ENCODE assay signal across 30 cellular contexts in the genomic region with DNA sequence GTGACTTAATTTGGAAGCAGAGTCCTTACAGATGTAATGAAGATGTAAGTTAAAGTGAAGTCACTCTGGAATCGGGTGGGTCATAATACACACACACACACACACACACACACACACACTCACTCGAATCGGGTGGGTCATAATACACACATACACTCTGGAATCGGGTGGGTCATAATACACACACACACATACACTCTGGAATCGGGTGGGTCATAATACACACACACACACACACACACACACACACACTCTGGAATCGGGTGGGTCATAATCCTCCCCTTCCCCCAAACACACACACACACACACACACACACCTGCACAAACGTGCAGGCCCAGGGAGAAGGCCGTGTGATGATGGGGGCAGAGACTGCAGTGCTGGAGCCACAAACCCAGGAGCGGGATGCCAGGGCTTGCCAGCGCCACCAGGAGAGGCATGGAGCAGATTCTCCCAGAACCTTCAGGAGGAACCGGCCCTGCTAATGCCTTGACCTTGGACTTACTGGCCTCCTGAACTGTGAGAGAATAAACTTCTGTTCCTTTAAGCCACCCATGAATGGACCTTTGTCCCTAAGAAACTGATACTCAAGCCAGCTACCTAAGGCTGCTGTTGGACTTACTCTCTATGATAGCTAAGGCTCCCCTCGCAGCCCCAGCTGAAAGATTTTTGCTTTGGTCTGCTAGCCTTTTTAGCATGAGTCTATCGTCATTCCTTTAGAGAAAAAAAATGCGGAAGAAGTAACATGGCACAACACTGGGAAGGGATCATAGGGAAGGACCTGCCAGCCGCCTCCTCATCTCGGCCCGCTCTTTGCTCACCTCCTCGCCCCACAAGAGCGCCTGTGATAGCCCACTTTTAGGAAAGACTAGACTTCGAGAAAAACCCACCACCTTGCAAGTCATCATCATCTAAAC.
A peak's percentile ranks its signal among the peaks of the same experiment; 100 is the strongest.
DNase-seq lines count a peak whose midpoint lies in the region; ATAC-seq and TF ChIP-seq lines count a peak whose summit lies in the region.
"Had no signal": no experiment of that assay in that cellular context is flagged by ENCODE, and none has a peak within 500 bp of the region (broad histone marks: within the 10 kb centered on the region; RNA-seq: fewer than 3 reads in every experiment).

No MANE protein-coding gene starts in this region.

- H4K8ac ChIP-seq in IMR-90 (ENCODE audit: low read depth in 2 of 2, low read length in 2 of 2), result no peak overlapping the region

- H2AK5ac ChIP-seq in IMR-90 (ENCODE audit: low read depth, low read length), result peak overlapping the region; percentile 12; the same call in 1 of the 2 replicates

- H3K23ac ChIP-seq in IMR-90 (ENCODE audit: low read depth, low read length), result no peak overlapping the region

- H2BK20ac ChIP-seq in IMR-90 (ENCODE audit: low read depth, low read length), result 0 out of 2 replicates have a peak overlapping the region, but pooled peaks have one; percentile 21

- H4K91ac ChIP-seq in IMR-90 (ENCODE audit: insufficient read depth, low read depth, low read length), result peak overlapping the region; percentile 24; the same call in 1 of the 2 replicates

- H3K9me1 ChIP-seq in IMR-90 (ENCODE audit: insufficient read depth, low read length), result peaks cover 51% of the 10 kb centered on the region

- no TSS peak for BruUV-seq in IMR-90 (replicated peaks; lab: Mats Ljungman, UMichigan)

- H3K4ac ChIP-seq in IMR-90 (ENCODE audit: low read depth, low read length), result no peak overlapping the region; the same call in 1 of the 2 replicates

- H2BK120ac ChIP-seq in IMR-90 (ENCODE audit: low read depth, low read length), result no peak overlapping the region

- H3K4me3 Mint-ChIP-seq in nephron progenitor cell, result no peak overlapping the region
- H3K4me3 Mint-ChIP-seq: activated CD8-positive, alpha-beta T cell treated with anti-CD3 and anti-CD28 coated beads for 36 hours; activated naive CD8-positive, alpha-beta T cell treated with anti-CD3 and anti-CD28 coated beads, Interleukin-2, amount 10 ng/mL, durations not matched to agents 7 days and 5 days had no signal

- no peak overlapping the region for H3K56ac ChIP-seq in IMR-90 (ENCODE audit: extremely low read depth, insufficient read depth, low read length)

- H3K79me1 ChIP-seq in IMR-90 (ENCODE audit: low read depth in 1 of 2, low read length in 2 of 2), result peaks cover 66 to 82% of the 10 kb centered on the region in 2 experiments

- TF ChIP-seq CTCF in IMR-90 (conservative IDR thresholded peaks at IDR 0.05; ENCODE audit: low read depth, low read length) (no peak), nephron progenitor cell (IDR thresholded peaks at IDR 0.05) (no peak)

- TF ChIP-seq RAD21 in IMR-90 (IDR thresholded peaks at IDR 0.05; ENCODE audit: low read length), result no peak

- H3K4me1 ChIP-seq in IMR-90 (ENCODE audit: control insufficient read depth, insufficient read depth, low read length), result peaks cover 15% of the 10 kb centered on the region
- H3K4me1 ChIP-seq: prostate gland had no signal

- H4K5ac ChIP-seq in IMR-90 (ENCODE audit: low read depth, low read length), result no peak overlapping the region

- CTCF ChIA-PET in IMR-90 (lab: Yijun Ruan, JAX), result no interaction called here

- POLR2A ChIA-PET in IMR-90 (lab: Charles Lee; ENCODE audit: unreplicated experiment), result no interaction called here

- H3K27ac Mint-ChIP-seq in nephron progenitor cell, result peak overlapping the region; percentile 95
- H3K27ac Mint-ChIP-seq: activated CD8-positive, alpha-beta T cell treated with anti-CD3 and anti-CD28 coated beads for 36 hours; activated naive CD8-positive, alpha-beta T cell treated with anti-CD3 and anti-CD28 coated beads, Interleukin-2, amount 10 ng/mL, durations not matched to agents 7 days and 5 days had no signal

- WGBS in IMR-90 (ENCODE audit: extremely low coverage in 2 of 2, insufficient read length in 1 of 2), 2 experiments, result 100% methylated on average over 5 of the region's 20 CpGs; no CpG with 5 or more reads in 1 of the 2 experiments

- no peak overlapping the region for H2AK9ac ChIP-seq in IMR-90 (replicated peaks; ENCODE audit: low read depth, low read length, poor library complexity)

- H3K9me3 ChIP-seq in IMR-90 (ENCODE audit: control insufficient read depth, insufficient read depth, low read length), result no peaks in the 10 kb centered on the region
- H3K9me3 ChIP-seq: Caco-2, heart left ventricle, MG63, prostate gland had no signal

- H3K27me3 ChIP-seq in IMR-90 (ENCODE audit: control insufficient read depth, insufficient read depth, low read length), result no peaks in the 10 kb centered on the region
- H3K27me3 ChIP-seq: BLaER1 treated with 17β-estradiol and CSF1 and Interleukin-3, amounts not matched to agents 10 nM and 100 nM; heart left ventricle; MG63 had no signal

- peaks cover 48% of the 10 kb centered on the region for H3K36me3 Mint-ChIP-seq in nephron progenitor cell (ENCODE audit: low read depth)
- H3K36me3 Mint-ChIP-seq: activated naive CD8-positive, alpha-beta T cell treated with anti-CD3 and anti-CD28 coated beads, Interleukin-2, amount 10 ng/mL, durations not matched to agents 7 days and 5 days had no signal

- no peak overlapping the region for H3K9ac ChIP-seq in IMR-90 (ENCODE audit: low read depth, low read length)
- H3K9ac ChIP-seq: BLaER1 treated with 17β-estradiol and CSF1 and Interleukin-3, amounts not matched to agents 10 nM and 100 nM had no signal

- no peak overlapping the region for H2BK5ac ChIP-seq in IMR-90 (ENCODE audit: low read depth, low read length, poor library complexity, severe bottlenecking)

- peaks cover 20% of the 10 kb centered on the region for H3K36me3 ChIP-seq in IMR-90 (ENCODE audit: control insufficient read depth, insufficient read depth, low read length)
- H3K36me3 ChIP-seq: heart left ventricle, prostate gland had no signal

- no peak for ATAC-seq in IMR-90 (ENCODE audit: low read depth)
- ATAC-seq in GM18861 (IDR thresholded peaks at IDR 0.05; ENCODE audit: unreplicated experiment), result no peak
- ATAC-seq in GM18907 (IDR thresholded peaks at IDR 0.05; ENCODE audit: unreplicated experiment), result no peak
- no peak for ATAC-seq in HG03432 (IDR thresholded peaks at IDR 0.05; ENCODE audit: unreplicated experiment)
- no peak for ATAC-seq in GM21367 (IDR thresholded peaks at IDR 0.05; ENCODE audit: unreplicated experiment)
- ATAC-seq: activated CD8-positive, alpha-beta T cell treated with anti-CD3 and anti-CD28 coated beads for 36 hours; heart left ventricle; left cardiac atrium had no signal

- H3K27ac ChIP-seq in IMR-90 (ENCODE audit: insufficient read depth, low read length) (no peak overlapping the region), temporal lobe (ENCODE audit: low read depth, low read length) (peak overlapping the region; percentile 36)
- H3K27ac ChIP-seq: prostate gland, skin epidermis had no signal

- TF ChIP-seq POLR2A in IMR-90 (IDR thresholded peaks at IDR 0.05; ENCODE audit: low read depth, low read length), result no peak

- intact Hi-C loops in IMR-90 (cut with micrococcal nuclease), result no loop called here

- no peak overlapping the region for H3K18ac ChIP-seq in IMR-90 (ENCODE audit: low read depth, low read length)

- H3K4me3 ChIP-seq in IMR-90 (ENCODE audit: insufficient read depth, low read depth, low read length), result no peak overlapping the region
- H3K4me3 ChIP-seq: BLaER1 treated with 17β-estradiol and CSF1 and Interleukin-3, amounts not matched to agents 10 nM and 100 nM; heart left ventricle; MG63; prostate gland; skin epidermis had no signal

- in situ Hi-C loops in IMR-90 (cut with MboI; ENCODE audit: low sequenced_read_pairs), result no loop called here

- H4K20me1 ChIP-seq in IMR-90 (ENCODE audit: insufficient read depth, low read length), result peaks cover 10% of the 10 kb centered on the region; the same call in 1 of the 2 replicates

- no peak overlapping the region for H3K14ac ChIP-seq in IMR-90 (replicated peaks; ENCODE audit: low read depth, low read length)

- dilution Hi-C loops in IMR-90 (cut with HindIII; ENCODE audit: low sequenced_read_pairs, unreplicated experiment), result no loop called here

- H3K4me2 ChIP-seq in IMR-90 (ENCODE audit: low read depth, low read length), result no peak overlapping the region

- peaks cover 81% of the 10 kb centered on the region for H3K4me1 Mint-ChIP-seq in nephron progenitor cell
- H3K4me1 Mint-ChIP-seq: activated naive CD8-positive, alpha-beta T cell treated with anti-CD3 and anti-CD28 coated beads, Interleukin-2, amount 10 ng/mL, durations not matched to agents 7 days and 5 days had no signal

- no peak overlapping the region for H2BK15ac ChIP-seq in IMR-90 (ENCODE audit: low read depth, low read length)

- DNase-seq in IMR-90 (no peak), kidney tubule cell (ENCODE audit: low spot score) (peak; percentile 27), nephron progenitor cell (no peak)
- DNase-seq: activated CD4-positive, CD25-positive, alpha-beta regulatory T cell treated with anti-CD3 and anti-CD28 coated beads, Interleukin-2, amount 50 U/mL, for 72 hours; activated CD8-positive, alpha-beta T cell treated with anti-CD3 and anti-CD28 coated beads for 36 hours; activated effector memory CD4-positive, alpha-beta T cell treated with anti-CD3 and anti-CD28 coated beads, Interleukin-2, amount 50 U/mL, for 16 hours; activated naive CD8-positive, alpha-beta T cell treated with anti-CD3 and anti-CD28 coated beads, Interleukin-2, amount 10 ng/mL, durations not matched to agents 7 days and 5 days; activated T-cell treated with anti-CD3 and anti-CD28 coated beads for 4 hours; Caco-2; DMS79 treated with DMSO at 0.1 percent for 48 hours; effector CD8-positive, alpha-beta T cell; foreskin fibroblast; HCEC 1CT; heart left ventricle; KBM-7; left cardiac atrium; MG63; midbrain; NCI-H1417 treated with DMSO at 0.1 percent for 48 hours; NCI-H510A treated with DMSO at 0.1 percent for 48 hours; SIG-M5; stimulated activated CD4-positive, alpha-beta T cell treated with anti-CD3 and anti-CD28 coated beads, Interleukin-1b, Interleukin-23, amount 100 ng/mL, for 48 hours had no signal

- H3K9me3 Mint-ChIP-seq in nephron progenitor cell, result no peaks in the 10 kb centered on the region
- H3K9me3 Mint-ChIP-seq: activated CD8-positive, alpha-beta T cell treated with anti-CD3 and anti-CD28 coated beads for 36 hours; activated naive CD8-positive, alpha-beta T cell treated with anti-CD3 and anti-CD28 coated beads, Interleukin-2, amount 10 ng/mL, durations not matched to agents 7 days and 5 days had no signal

- peaks cover 3% of the 10 kb centered on the region for H3K27me3 Mint-ChIP-seq in nephron progenitor cell (ENCODE audit: low read depth, poor library complexity)
- H3K27me3 Mint-ChIP-seq: activated naive CD8-positive, alpha-beta T cell treated with anti-CD3 and anti-CD28 coated beads, Interleukin-2, amount 10 ng/mL, durations not matched to agents 7 days and 5 days had no signal

- no peak overlapping the region for H2AFZ ChIP-seq in IMR-90 (replicated peaks; ENCODE audit: low read length, poor library complexity)

TF ChIP-seq in IMR-90, 13 proteins besides CTCF, POLR2A, EP300 and RAD21 (continues in another document):
- TF ChIP-seq FOS (IDR thresholded peaks at IDR 0.05; ENCODE audit: low read depth, low read length), result no peak
